Comparison of ENCODE assay signal across 20 cellular contexts in genomic region chr1:6167391-6168303, GRCh38. TPM values are rescaled to one million over a fixed set of nuclear protein-coding genes. Genes with fewer than 3 reads are reported as not detected.
"Had no signal": no experiment of that assay in that cellular context is flagged by ENCODE, and none has a peak within 500 bp of the region (broad histone marks: within the 10 kb centered on the region; RNA-seq: fewer than 3 reads in every experiment).

No MANE protein-coding gene starts in this region.

- H3K9me3 Mint-ChIP-seq: effector memory CD8-positive, alpha-beta T cell; naive thymus-derived CD8-positive, alpha-beta T cell; stimulated activated naive B cell treated with anti-CD40 and anti-IgM and Interleukin-4, amounts not matched to agents 10 μg/mL and 1 μg/mL and 100 μg/mL, for 72 hours had no signal

- H3K4me1 ChIP-seq: foreskin keratinocyte, parathyroid adenoma, psoas muscle, sigmoid colon, stomach had no signal

- H3K79me2 ChIP-seq: parathyroid adenoma had no signal

- H3K4me1 Mint-ChIP-seq: stimulated activated naive B cell treated with anti-CD40 and anti-IgM and Interleukin-4, amounts not matched to agents 10 μg/mL and 1 μg/mL and 100 μg/mL, for 72 hours had no signal

- H3K36me3 ChIP-seq: sigmoid colon, stomach had no signal

- H3K4me3 Mint-ChIP-seq: effector memory CD8-positive, alpha-beta T cell; naive thymus-derived CD8-positive, alpha-beta T cell; stimulated activated naive B cell treated with anti-CD40 and anti-IgM and Interleukin-4, amounts not matched to agents 10 μg/mL and 1 μg/mL and 100 μg/mL, for 72 hours had no signal

- H3K27ac Mint-ChIP-seq: effector memory CD8-positive, alpha-beta T cell; naive thymus-derived CD8-positive, alpha-beta T cell; stimulated activated naive B cell treated with anti-CD40 and anti-IgM and Interleukin-4, amounts not matched to agents 10 μg/mL and 1 μg/mL and 100 μg/mL, for 72 hours had no signal

- FAIRE-seq: kidney, urothelium cell line had no signal

- H3K27ac ChIP-seq: foreskin keratinocyte, parathyroid adenoma, psoas muscle, sigmoid colon, skin epidermis, stomach had no signal

- H3K36me3 Mint-ChIP-seq: naive thymus-derived CD8-positive, alpha-beta T cell; stimulated activated naive B cell treated with anti-CD40 and anti-IgM and Interleukin-4, amounts not matched to agents 10 μg/mL and 1 μg/mL and 100 μg/mL, for 72 hours had no signal

- ATAC-seq: effector memory CD8-positive, alpha-beta T cell; foreskin keratinocyte; left cardiac atrium; mucosa of descending colon; naive thymus-derived CD8-positive, alpha-beta T cell; psoas muscle; stimulated activated naive B cell treated with anti-CD40 and anti-IgM and Interleukin-4, amounts not matched to agents 10 μg/mL and 1 μg/mL and 100 μg/mL, for 72 hours had no signal

- H3K9ac ChIP-seq: parathyroid adenoma had no signal

- H3K4me3 ChIP-seq: mucosa of descending colon, psoas muscle, sigmoid colon, skin epidermis, stomach had no signal

- H2AFZ ChIP-seq: parathyroid adenoma had no signal

- DNase-seq: central memory CD4-positive, alpha-beta T cell; cortex of kidney; effector memory CD8-positive, alpha-beta T cell; foreskin keratinocyte; kidney; left cardiac atrium; psoas muscle; retina; sigmoid colon; stimulated activated CD4-positive, alpha-beta T cell treated with anti-CD3 and anti-CD28 coated beads, Interleukin-2, amount 100 ng/mL, for 24 hours; stimulated activated CD4-positive, alpha-beta T cell treated with anti-CD3 and anti-CD28 coated beads, Interleukin-4, amount 100 ng/mL, for 4 hours; stimulated activated naive B cell treated with anti-CD40 and anti-IgM and Interleukin-4, amounts not matched to agents 10 μg/mL and 1 μg/mL and 100 μg/mL, for 72 hours; stomach; substantia nigra; trophoblast cell had no signal

- H3K9me3 ChIP-seq: mucosa of descending colon, psoas muscle, sigmoid colon, stomach had no signal

RNA-seq across cellular contexts. Expression of gene RNF207, which starts 38.3 kb away (rescaled TPM):
- polyA plus RNA-seq: naive thymus-derived CD8-positive, alpha-beta T cell had no signal
